In the genomic region with DNA sequence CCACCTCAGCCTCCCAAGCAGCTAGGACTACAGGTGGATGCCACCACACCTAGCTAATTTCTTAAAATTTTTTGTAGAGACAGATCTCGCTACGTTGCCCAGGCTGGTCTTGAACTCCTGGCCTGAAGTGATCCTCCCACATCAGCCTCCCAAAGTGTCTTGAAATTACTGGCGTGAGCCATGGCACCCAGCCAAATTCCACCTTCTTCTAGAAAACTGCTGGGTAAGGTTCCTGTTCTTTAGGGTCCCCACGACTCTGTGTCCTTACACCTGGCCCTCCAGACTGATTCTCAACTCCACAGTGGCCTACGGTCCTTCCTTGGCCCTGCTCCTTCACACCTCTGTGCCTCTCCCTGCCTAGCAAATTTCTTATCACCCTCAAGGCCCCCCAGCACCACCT, we compare ENCODE assay signal across 14 cellular contexts. TPM values are rescaled to one million over a fixed set of nuclear protein-coding genes. Genes with fewer than 3 reads are reported as not detected.
DNase-seq lines count a peak whose midpoint lies in the region; ATAC-seq, FAIRE-seq and TF ChIP-seq lines count a peak whose summit lies in the region.
"Had no signal": no experiment of that assay in that cellular context is flagged by ENCODE, and none has a peak within 500 bp of the region (broad histone marks: within the 10 kb centered on the region; RNA-seq: fewer than 3 reads in every experiment).

No MANE protein-coding gene starts in this region.

- ATAC-seq in stimulated activated naive CD8-positive, alpha-beta T cell treated with anti-CD3 and anti-CD28 coated beads, Interleukin-15, amount 100 ng/mL, for 72 hours: no peak
- no peak for ATAC-seq in stimulated activated naive CD8-positive, alpha-beta T cell treated with anti-CD3 and anti-CD28 coated beads, Interleukin-15, Interleukin-2, amounts not matched to agents 100 U/mL and 50 U/mL, for 24 hours
- no peak for ATAC-seq in activated B cell treated with CpG ODN at 0.5 μM for 24 hours (ENCODE audit: low read depth)
- no peak for ATAC-seq in GM18868 (IDR thresholded peaks at IDR 0.05; ENCODE audit: unreplicated experiment)
- no peak for ATAC-seq in GM21825 (IDR thresholded peaks at IDR 0.05; ENCODE audit: unreplicated experiment)
- ATAC-seq: heart right ventricle, psoas muscle had no signal

- POLR2A ChIA-PET in activated B cell treated with CpG ODN at 0.5 μM for 24 hours (lab: Charles Lee): interaction anchor here (0.9 to 1.2 kb wide), 2 partner anchors 64 to 203 kb away, joined by 3 read pairs; partner anchors contain the start of gene GFPT2

- no peak overlapping the region for H3K9ac ChIP-seq in kidney (ENCODE audit: low read length in 2 of 2)

- H3K27ac Mint-ChIP-seq in stimulated activated naive CD8-positive, alpha-beta T cell treated with anti-CD3 and anti-CD28 coated beads, Interleukin-15, amount 100 ng/mL, for 72 hours: no peak overlapping the region
- no peak overlapping the region for H3K27ac Mint-ChIP-seq in activated B cell treated with CpG ODN at 0.5 μM for 24 hours

- no peak overlapping the region for H3K27ac ChIP-seq in kidney (ENCODE audit: low read depth in 2 of 2, low read length in 2 of 2)
- H3K27ac ChIP-seq: breast epithelium, heart right ventricle, psoas muscle had no signal

- peaks cover 50% of the 10 kb centered on the region for H3K4me1 Mint-ChIP-seq in stimulated activated naive CD8-positive, alpha-beta T cell treated with anti-CD3 and anti-CD28 coated beads, Interleukin-15, amount 100 ng/mL, for 72 hours
- H3K4me1 Mint-ChIP-seq in activated B cell treated with CpG ODN at 0.5 μM for 24 hours: peaks cover 33% of the 10 kb centered on the region

- H3K9me3 Mint-ChIP-seq in stimulated activated naive CD8-positive, alpha-beta T cell treated with anti-CD3 and anti-CD28 coated beads, Interleukin-15, amount 100 ng/mL, for 72 hours: no peaks in the 10 kb centered on the region
- H3K9me3 Mint-ChIP-seq in activated B cell treated with CpG ODN at 0.5 μM for 24 hours: no peaks in the 10 kb centered on the region

- no peaks in the 10 kb centered on the region for H3K36me3 ChIP-seq in kidney (ENCODE audit: control insufficient read depth in 1 of 2, insufficient read depth in 2 of 2, low read length in 2 of 2)
- H3K36me3 ChIP-seq: breast epithelium had no signal

- CTCF ChIA-PET in activated B cell treated with CpG ODN at 0.5 μM for 24 hours (lab: Charles Lee): interaction anchor here (0.9 to 2.5 kb wide), 4 partner anchors 26 to 181 kb away, joined by 3 to 18 read pairs (median 3); no protein-coding TSS in a partner anchor

- no peak overlapping the region for H3K4me3 ChIP-seq in kidney (ENCODE audit: low read length in 2 of 2)

- H3K27me3 Mint-ChIP-seq in stimulated activated naive CD8-positive, alpha-beta T cell treated with anti-CD3 and anti-CD28 coated beads, Interleukin-15, amount 100 ng/mL, for 72 hours: no peaks in the 10 kb centered on the region
- no peaks in the 10 kb centered on the region for H3K27me3 Mint-ChIP-seq in activated B cell treated with CpG ODN at 0.5 μM for 24 hours

- H3K4me3 Mint-ChIP-seq in stimulated activated naive CD8-positive, alpha-beta T cell treated with anti-CD3 and anti-CD28 coated beads, Interleukin-15, amount 100 ng/mL, for 72 hours: peak overlapping the region; percentile 80 to 93
- H3K4me3 Mint-ChIP-seq in activated B cell treated with CpG ODN at 0.5 μM for 24 hours: peak overlapping the region; percentile 77

- intact Hi-C loops in activated B cell treated with CpG ODN at 0.5 μM for 24 hours (cut with micrococcal nuclease): loop anchor here (5.0 to 10.0 kb wide), 7 partner anchors 218 to 1663 kb away; partner anchors contain the start of genes CLK4, MGAT1, RNF130 and RUFY1
- intact Hi-C loops in kidney (cut with DNase I): loop anchor here (10.0 kb wide), 1 partner anchor 175 kb away; no protein-coding TSS in a partner anchor

- no peak for FAIRE-seq in kidney (lab: Jason Lieb, UNC)
- FAIRE-seq: G401.6 had no signal

- TF ChIP-seq CTCF in activated B cell treated with CpG ODN at 0.5 μM for 24 hours (IDR thresholded peaks at IDR 0.05) (no peak), kidney (IDR thresholded peaks at IDR 0.05; ENCODE audit: borderline replicate concordance, extremely low read depth, insufficient read depth) (no peak)

- H3K9me3 ChIP-seq in kidney (ENCODE audit: control insufficient read depth in 1 of 2, low read length in 2 of 2): no peaks in the 10 kb centered on the region
- H3K9me3 ChIP-seq: breast epithelium, heart right ventricle, psoas muscle had no signal

- DNase-seq in stimulated activated naive CD8-positive, alpha-beta T cell treated with anti-CD3 and anti-CD28 coated beads, Interleukin-15, amount 100 ng/mL, for 72 hours: no peak
- no peak for DNase-seq in stimulated activated naive CD8-positive, alpha-beta T cell treated with anti-CD3 and anti-CD28 coated beads, Interleukin-15, Interleukin-2, amounts not matched to agents 100 U/mL and 50 U/mL, for 24 hours
- no peak for DNase-seq in activated B cell treated with CpG ODN at 0.5 μM for 24 hours
- peak; percentile 35 for DNase-seq in kidney
- DNase-seq in medulla oblongata (ENCODE audit: extremely low spot score): no peak
- no peak for DNase-seq in NOMO-1 (lab: John Stamatoyannopoulos, UW; ENCODE audit: unreplicated experiment in 2 of 2)
- DNase-seq: heart right ventricle; NCI-H446 treated with DMSO at 0.1 percent for 48 hours; psoas muscle; stimulated activated CD4-positive, alpha-beta T cell treated with anti-CD3 and anti-CD28 coated beads, Interleukin-2, amount 100 ng/mL, for 24 hours had no signal

- peaks cover 0 to 16% of the 10 kb centered on the region in 2 donors for H3K4me1 ChIP-seq in kidney (ENCODE audit: control insufficient read depth in 1 of 2, insufficient read depth in 1 of 2, low read depth in 1 of 2, low read length in 2 of 2)

- peaks cover 17% of the 10 kb centered on the region for H3K36me3 Mint-ChIP-seq in activated B cell treated with CpG ODN at 0.5 μM for 24 hours (ENCODE audit: low read depth)

RNA-seq across cellular contexts. Expression of gene MAPK9, which starts 1.9 kb away (rescaled TPM):
- total RNA-seq in activated B cell treated with CpG ODN at 0.5 μM for 24 hours (26.9 and 30.3 TPM in 2 replicates), kidney (30.9 TPM)
- polyA plus RNA-seq in kidney (ENCODE audit: insufficient read depth, low read depth, low replicate concordance): 17.3 TPM
